11 cellular contexts compared by ENCODE assay signal in the genomic region with DNA sequence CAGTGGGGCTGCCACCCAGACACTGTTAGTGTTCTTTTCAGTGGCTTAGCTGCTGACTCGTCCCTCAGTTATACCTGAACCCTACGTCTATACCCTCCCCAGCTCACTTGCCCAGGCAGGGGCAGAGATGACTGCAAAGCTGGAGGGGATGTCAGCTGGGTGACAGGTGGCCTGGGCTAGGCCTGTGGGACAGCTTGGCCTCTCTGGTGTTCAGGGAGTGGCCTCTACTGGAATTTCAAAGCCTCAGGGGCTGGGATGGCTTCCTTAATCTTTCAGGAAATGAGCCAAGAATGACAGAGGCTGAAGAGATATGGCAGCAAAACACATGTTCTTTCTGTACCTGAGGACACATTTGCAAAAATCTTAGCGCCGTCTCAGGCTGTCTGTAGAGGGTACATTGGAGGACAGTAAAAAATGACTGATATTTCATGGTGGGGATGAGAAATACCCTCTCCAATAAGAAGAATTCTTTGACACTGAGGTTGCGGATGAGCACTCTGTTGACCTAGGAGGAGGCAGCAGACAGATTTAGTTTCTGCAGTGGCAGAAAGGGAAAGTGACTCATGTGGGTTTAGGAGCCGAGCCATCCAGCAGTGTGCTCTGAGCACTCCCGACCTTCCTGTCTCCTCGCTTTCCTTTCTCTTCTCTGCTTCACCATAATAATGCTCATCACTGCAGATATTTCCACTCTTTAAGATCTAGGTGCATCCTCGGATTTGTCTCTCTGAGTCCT. TPM values are rescaled to one million over a fixed set of nuclear protein-coding genes. Genes with fewer than 3 reads are reported as not detected.
DNase-seq lines count a peak whose midpoint lies in the region; FAIRE-seq and TF ChIP-seq lines count a peak whose summit lies in the region.
"Had no signal": no experiment of that assay in that cellular context is flagged by ENCODE, and none has a peak within 500 bp of the region (broad histone marks: within the 10 kb centered on the region; RNA-seq: fewer than 3 reads in every experiment).

No MANE protein-coding gene starts in this region.

- no peak overlapping the region for H2AFZ ChIP-seq in astrocyte (ENCODE audit: low read depth, low read length)

- H3K36me3 Mint-ChIP-seq in HFFc6 (ENCODE audit: low read depth) = no peaks in the 10 kb centered on the region
- no peaks in the 10 kb centered on the region for H3K36me3 Mint-ChIP-seq in astrocyte (ENCODE audit: low read depth, unreplicated experiment)
- H3K36me3 Mint-ChIP-seq: natural killer cell had no signal

- H3K4me3 Mint-ChIP-seq in HFFc6 (peak overlapping the region; percentile 14), astrocyte (ENCODE audit: unreplicated experiment) (peak overlapping the region; percentile 40)
- H3K4me3 Mint-ChIP-seq: activated T-helper 17 cell treated with anti-CD3 and anti-CD28 coated beads, Interleukin-2, amount 50 U/mL, for 72 hours; natural killer cell had no signal

- H3K9me3 Mint-ChIP-seq in HFFc6 (no peaks in the 10 kb centered on the region), astrocyte (ENCODE audit: unreplicated experiment) (no peaks in the 10 kb centered on the region)
- H3K9me3 Mint-ChIP-seq: activated T-helper 17 cell treated with anti-CD3 and anti-CD28 coated beads, Interleukin-2, amount 50 U/mL, for 72 hours; natural killer cell had no signal

- H3K9me3 ChIP-seq in astrocyte (ENCODE audit: insufficient read depth, low read depth, low read length) (no peaks in the 10 kb centered on the region), left ventricle myocardium inferior (replicated peaks) (no peaks in the 10 kb centered on the region), kidney (ENCODE audit: control insufficient read depth in 1 of 2, low read length in 2 of 2) (no peaks in the 10 kb centered on the region), ovary (no peaks in the 10 kb centered on the region)

- TF ChIP-seq POLR2A in ovary (IDR thresholded peaks at IDR 0.05) (no peak), erythroblast (IDR thresholded peaks at IDR 0.05; ENCODE audit: low read length) (no peak)

- H3K27me3 Mint-ChIP-seq in HFFc6 (ENCODE audit: insufficient read depth) = peaks cover 14% of the 10 kb centered on the region
- no peaks in the 10 kb centered on the region for H3K27me3 Mint-ChIP-seq in astrocyte (ENCODE audit: low read depth, unreplicated experiment)

- no peaks in the 10 kb centered on the region for H4K20me1 ChIP-seq in astrocyte (ENCODE audit: insufficient read depth, low read length)

- no peak overlapping the region for H3K4me3 ChIP-seq in astrocyte (ENCODE audit: insufficient read depth, low read depth, low read length)
- peak overlapping the region; percentile 37 for H3K4me3 ChIP-seq in left ventricle myocardium inferior
- no peak overlapping the region for H3K4me3 ChIP-seq in skeletal muscle cell (ENCODE audit: low read depth, low read length)
- no peak overlapping the region for H3K4me3 ChIP-seq in kidney (ENCODE audit: low read length in 2 of 2)
- no peak overlapping the region for H3K4me3 ChIP-seq in ovary

- DNase-seq in HFFc6 (peak; percentile 11), astrocyte (ENCODE audit: low read depth) (peak; percentile 63), left ventricle myocardium inferior (no peak), skeletal muscle cell (ENCODE audit: low read depth) (peak; percentile 29), NAMALWA (ENCODE audit: low spot score) (no peak), kidney (no peak), ovary (no peak), erythroblast (lab: John Stamatoyannopoulos, UW) (no peak)
- DNase-seq: natural killer cell; NK-92 treated with Interleukin-12 subunit alpha and Interleukin-12 subunit beta, amount 100 ng/mL, for 24 hours had no signal

- H3K27ac ChIP-seq in astrocyte (ENCODE audit: low read depth, low read length) = peak overlapping the region; percentile 11
- peak overlapping the region; percentile 90 for H3K27ac ChIP-seq in left ventricle myocardium inferior (replicated peaks)
- H3K27ac ChIP-seq in kidney (ENCODE audit: low read depth in 2 of 2, low read length in 2 of 2) = no peak overlapping the region
- no peak overlapping the region for H3K27ac ChIP-seq in ovary

- H3K4me1 ChIP-seq in astrocyte (ENCODE audit: insufficient read depth, low read length) (peaks cover 36% of the 10 kb centered on the region), left ventricle myocardium inferior (peaks cover 76% of the 10 kb centered on the region), kidney (ENCODE audit: control insufficient read depth in 1 of 2, insufficient read depth in 1 of 2, low read depth in 1 of 2, low read length in 2 of 2) (no peaks in the 10 kb centered on the region), ovary (ENCODE audit: insufficient read depth) (peaks cover 21% of the 10 kb centered on the region)

- H3K27me3 ChIP-seq in astrocyte (ENCODE audit: insufficient read depth, low read length) (no peaks in the 10 kb centered on the region), left ventricle myocardium inferior (ENCODE audit: low read depth) (no peaks in the 10 kb centered on the region), ovary (no peaks in the 10 kb centered on the region)

- peak overlapping the region; percentile 56 for H3K4me2 ChIP-seq in astrocyte (ENCODE audit: low read length)

- no peaks in the 10 kb centered on the region for H3K79me2 ChIP-seq in astrocyte (ENCODE audit: insufficient read depth, low read length)

- intact Hi-C loops in left ventricle myocardium inferior (cut with micrococcal nuclease) = no loop called here
- intact Hi-C loops in kidney (cut with DNase I) = no loop called here
- intact Hi-C loops in ovary (cut with DNase I) = no loop called here

- H3K27ac Mint-ChIP-seq in HFFc6 = no peak overlapping the region
- H3K27ac Mint-ChIP-seq in astrocyte (ENCODE audit: unreplicated experiment) = peak overlapping the region; percentile 59
- H3K27ac Mint-ChIP-seq: activated T-helper 17 cell treated with anti-CD3 and anti-CD28 coated beads, Interleukin-2, amount 50 U/mL, for 72 hours; natural killer cell had no signal

- TF ChIP-seq CTCF in HFFc6 (IDR thresholded peaks at IDR 0.05) (no peak), astrocyte (IDR thresholded peaks at IDR 0.05; ENCODE audit: insufficient read depth, low read depth, low read length) (no peak), left ventricle myocardium inferior (IDR thresholded peaks at IDR 0.05; ENCODE audit: borderline replicate concordance) (no peak), kidney (IDR thresholded peaks at IDR 0.05; ENCODE audit: borderline replicate concordance, extremely low read depth, insufficient read depth) (no peak), ovary (IDR thresholded peaks at IDR 0.05) (no peak)

- WGBS in ovary, 3 donors = 61 to 67% (median 66%) methylated on average over 9 of the region's 9 CpGs

- H3K36me3 ChIP-seq in astrocyte (ENCODE audit: insufficient read depth, low read length) (no peaks in the 10 kb centered on the region), left ventricle myocardium inferior (peaks cover 21% of the 10 kb centered on the region), kidney (ENCODE audit: control insufficient read depth in 1 of 2, insufficient read depth in 2 of 2, low read length in 2 of 2) (no peaks in the 10 kb centered on the region), ovary (no peaks in the 10 kb centered on the region)

- no peak for TF ChIP-seq EP300 in ovary (IDR thresholded peaks at IDR 0.05)

- H3K4me1 Mint-ChIP-seq in HFFc6 (ENCODE audit: low read depth) = peaks cover 49% of the 10 kb centered on the region
- H3K4me1 Mint-ChIP-seq in astrocyte (ENCODE audit: low read depth, unreplicated experiment) = peaks cover 49% of the 10 kb centered on the region
- H3K4me1 Mint-ChIP-seq: activated T-helper 17 cell treated with anti-CD3 and anti-CD28 coated beads, Interleukin-2, amount 50 U/mL, for 72 hours; natural killer cell had no signal

- no peak overlapping the region for H3K9ac ChIP-seq in astrocyte (ENCODE audit: low read length)
- no peak overlapping the region for H3K9ac ChIP-seq in kidney (ENCODE audit: low read length in 2 of 2)

- peak; percentile 98 for FAIRE-seq in astrocyte (lab: Jason Lieb, UNC)
- no peak for FAIRE-seq in kidney (lab: Jason Lieb, UNC)

RNA-seq across cellular contexts. Expression of gene ENTREP1, which starts 54.4 kb away (rescaled TPM):
- under 1 TPM in 1 of 6 experiments, not detected in 5; 0.09 TPM for total RNA-seq in HFFc6 (2021; fragmentation: NEBNext Ultra II Directional; extraction: Animal tissue kit (Norgen Biotek cat#: 25700))
- total RNA-seq in astrocyte (2.0 and 3.4 TPM in 2 replicates), left ventricle myocardium inferior (22.1 TPM), kidney (8.6 TPM), ovary (10 to 100 TPM; 17.7 to 36.9 (median 25.4) TPM)
- polyA plus RNA-seq in kidney (ENCODE audit: insufficient read depth, low read depth, low replicate concordance) (7.5 TPM), ovary (10 to 100 TPM; 18.8 to 24.5 TPM)
- total RNA-seq: activated T-helper 17 cell treated with anti-CD3 and anti-CD28 coated beads, Interleukin-2, amount 50 U/mL, for 72 hours; natural killer cell had no signal

Comparison
In these comparisons a context has a peak if more than half of its experiments do, and no peak if none do; other contexts are left out.
1. DNase-seq: peak in HFFc6 (single experiment), astrocyte (single experiment) and skeletal muscle cell (single experiment); none in left ventricle myocardium inferior (single experiment), NAMALWA (single experiment), kidney (single experiment), ovary (0 of 5) and erythroblast (0 of 2).
2. H3K27ac ChIP-seq: peak in astrocyte (single experiment) and left ventricle myocardium inferior (single experiment); none in kidney (0 of 2) and ovary (0 of 2).